24 cellular contexts compared by ENCODE assay signal in genomic region chr5:2330731-2331130, GRCh38.
"Had no signal": no experiment of that assay in that cellular context is flagged by ENCODE, and none has a peak within 500 bp of the region (broad histone marks: within the 10 kb centered on the region; RNA-seq: fewer than 3 reads in every experiment).

No MANE protein-coding gene starts in this region.

- H3K4me1 ChIP-seq: colonic mucosa, esophagus squamous epithelium, foreskin keratinocyte, gastrocnemius medialis, gastroesophageal sphincter, heart left ventricle, heart right ventricle had no signal

- ATAC-seq: effector memory CD8-positive, alpha-beta T cell; esophagus mucosa; foreskin keratinocyte; gastrocnemius medialis; gastroesophageal sphincter; heart left ventricle; heart right ventricle had no signal

- DNase-seq: colonic mucosa; cortex of kidney; dermis blood vessel endothelial cell; dorsolateral prefrontal cortex; effector CD4-positive, alpha-beta T cell; effector CD8-positive, alpha-beta T cell; effector memory CD4-positive, alpha-beta T cell; effector memory CD8-positive, alpha-beta T cell; endodermal cell; erythroblast; esophagus squamous epithelium; foreskin fibroblast; foreskin keratinocyte; foreskin melanocyte; gastrocnemius medialis; glutamatergic neuron; head of caudate nucleus; heart left ventricle; heart right ventricle had no signal

- H3K4me3 Mint-ChIP-seq: dendritic cell treated with granulocyte-macrophage colony-stimulating factor and Interleukin-4, amounts not matched to agents 40 ng/mL and 50 ng/mL, for 4 days; effector memory CD8-positive, alpha-beta T cell; endodermal cell had no signal

- H3K27ac ChIP-seq: colonic mucosa, coronary artery, dorsolateral prefrontal cortex, epithelial cell of prostate, esophagus squamous epithelium, foreskin keratinocyte, gastrocnemius medialis, gastroesophageal sphincter, heart left ventricle, heart right ventricle had no signal

- H3K9me3 ChIP-seq: colonic mucosa, esophagus squamous epithelium, gastrocnemius medialis, gastroesophageal sphincter, heart left ventricle, heart right ventricle had no signal

- H3K36me3 ChIP-seq: colonic mucosa, esophagus squamous epithelium, gastrocnemius medialis, gastroesophageal sphincter, heart left ventricle, heart right ventricle had no signal

- H3K27ac Mint-ChIP-seq: dendritic cell treated with granulocyte-macrophage colony-stimulating factor and Interleukin-4, amounts not matched to agents 40 ng/mL and 50 ng/mL, for 4 days; effector memory CD8-positive, alpha-beta T cell; endodermal cell had no signal

- H3K27me3 Mint-ChIP-seq: dendritic cell treated with granulocyte-macrophage colony-stimulating factor and Interleukin-4, amounts not matched to agents 40 ng/mL and 50 ng/mL, for 4 days; effector memory CD8-positive, alpha-beta T cell had no signal

- H3K27me3 ChIP-seq: colonic mucosa, foreskin keratinocyte, gastrocnemius medialis, heart left ventricle had no signal

- H3K4me3 ChIP-seq: colonic mucosa, coronary artery, dorsolateral prefrontal cortex, esophagus squamous epithelium, gastrocnemius medialis, gastroesophageal sphincter, heart left ventricle, heart right ventricle had no signal
